ENCODE assay signal across 9 cellular contexts in the genomic region with DNA sequence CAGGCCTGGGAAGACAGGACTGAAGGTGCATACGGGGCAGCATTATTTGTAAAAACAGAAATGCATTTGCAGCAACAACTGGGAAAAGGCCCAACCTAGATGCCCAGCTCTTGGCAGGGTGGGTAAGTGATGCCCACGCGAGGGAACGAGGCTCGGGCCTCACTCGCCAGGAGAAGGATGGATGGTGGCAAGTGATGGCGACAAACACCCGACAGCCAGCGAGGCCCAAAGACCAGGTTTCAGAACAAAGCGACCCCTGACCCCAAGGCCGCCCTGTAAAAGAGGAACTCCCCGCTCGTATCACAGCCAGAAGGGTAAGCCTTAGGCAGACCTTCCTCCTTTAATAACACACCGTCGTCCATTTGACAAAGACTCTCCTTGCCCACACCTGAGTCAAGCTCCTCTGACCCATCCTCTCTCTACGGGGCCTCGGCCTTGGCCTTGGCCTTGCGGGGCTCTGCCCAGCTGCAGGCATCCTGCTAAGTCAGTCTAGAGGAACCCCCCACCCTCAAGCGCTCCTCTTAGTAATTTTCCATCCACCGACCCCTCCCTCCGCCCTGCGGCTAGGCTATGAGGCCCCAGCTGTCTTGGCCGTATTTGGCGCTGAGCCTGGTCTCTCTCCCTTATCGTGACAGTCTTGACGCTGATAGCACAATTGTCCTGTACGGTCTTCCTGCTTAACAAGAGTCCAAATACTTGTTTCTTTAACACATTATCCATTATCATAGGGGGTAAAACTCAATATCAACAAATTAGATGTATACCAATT.
A peak's percentile ranks its signal among the peaks of the same experiment; 100 is the strongest.
DNase-seq lines count a peak whose midpoint lies in the region; TF ChIP-seq lines count a peak whose summit lies in the region.
"Had no signal": no experiment of that assay in that cellular context is flagged by ENCODE, and none has a peak within 500 bp of the region (broad histone marks: within the 10 kb centered on the region; RNA-seq: fewer than 3 reads in every experiment).

No MANE protein-coding gene starts in this region.

- peak; percentile 25 for DNase-seq in NCI-H69 (lab: John Stamatoyannopoulos, UW)
- DNase-seq in caudate nucleus (lab: John Stamatoyannopoulos, UW), result peak in 20 of 61 donors; percentile 6 to 53 (median 26)
- DNase-seq in left kidney (ENCODE audit: low read depth, low spot score), result peak; percentile 52
- DNase-seq in substantia nigra (lab: John Stamatoyannopoulos, UW), result peak in 20 of 49 donors; percentile 10 to 84 (median 36)
- DNase-seq in SIG-M5 (lab: John Stamatoyannopoulos, UW), result no peak
- no peak for DNase-seq in NCI-H187 (lab: John Stamatoyannopoulos, UW)
- DNase-seq in Peyer's patch, result no peak
- DNase-seq: activated CD8-positive, alpha-beta memory T cell treated with anti-CD3 and anti-CD28 coated beads, Interleukin-2, amount 50 U/mL, for 4 hours; KG1 had no signal

- TF ChIP-seq POLR2A in Peyer's patch (IDR thresholded peaks at IDR 0.05), result no peak

- H3K36me3 ChIP-seq in Peyer's patch, result peaks cover 0 to 39% (median 0%) of the 10 kb centered on the region in 3 donors

- H3K27me3 ChIP-seq in Peyer's patch, result no peaks in the 10 kb centered on the region

- TF ChIP-seq CTCF in Peyer's patch (IDR thresholded peaks at IDR 0.05), result no peak

- peaks cover 0 to 21% (median 1%) of the 10 kb centered on the region in 4 donors for H3K4me1 ChIP-seq in Peyer's patch

- no peak overlapping the region for H3K4me3 ChIP-seq in Peyer's patch

- no peaks in the 10 kb centered on the region for H3K9me3 ChIP-seq in Peyer's patch

- H3K27ac ChIP-seq in caudate nucleus (ENCODE audit: low read depth, low read length), result peak overlapping the region; percentile 44
- H3K27ac ChIP-seq in substantia nigra (ENCODE audit: low read depth, low read length, poor library complexity, severe bottlenecking), result peak overlapping the region; percentile 71
- peak overlapping the region in 2 of 4 donors; percentile 3 to 16 for H3K27ac ChIP-seq in Peyer's patch

Comparison
In these comparisons a context has a peak if more than half of its experiments do, and no peak if none do; other contexts are left out.
1. DNase-seq: peak in NCI-H69 (single experiment) and left kidney (single experiment); none in SIG-M5 (single experiment), NCI-H187 (0 of 2) and Peyer's patch (0 of 3).